1 cellular context compared by ENCODE assay signal in genomic region chr12:96093543-96094196, GRCh38.
TF ChIP-seq lines count a peak whose summit lies in the region.

No MANE protein-coding gene starts in this region.

TF ChIP-seq in K562, 482 proteins besides CTCF, POLR2A, EP300 and RAD21:
- TF ChIP-seq GABPA (tag; conservative IDR thresholded peaks at IDR 0.05; ENCODE audit: low read depth) (0 out of 2 replicates have a peak, but pooled peaks have one; percentile 43), STAT5B (CRISPR knock-in tag; IDR thresholded peaks at IDR 0.05) (no peak), PKNOX1 (IDR thresholded peaks at IDR 0.05) (peak; percentile 17; the same call in 1 of the 2 replicates), DACH1 (IDR thresholded peaks at IDR 0.05; ENCODE audit: partially characterized antibody) (no peak), NR2C2 (CRISPR knock-in tag; IDR thresholded peaks at IDR 0.05) (no peak), NR2C2 (tag; IDR thresholded peaks at IDR 0.05) (peak; percentile 72; the same call in 1 of the 2 replicates), ZNF3 (CRISPR knock-in tag; IDR thresholded peaks at IDR 0.05) (no peak), ZSCAN32 (CRISPR knock-in tag; IDR thresholded peaks at IDR 0.05) (0 out of 2 replicates have a peak, but pooled peaks have one; percentile 17), ETV1 (tag; conservative IDR thresholded peaks at IDR 0.05; ENCODE audit: low read depth) (peak; percentile 72), NELFE (IDR thresholded peaks at IDR 0.05; ENCODE audit: insufficient read depth, insufficient read length) (no peak), ATF3 (IDR thresholded peaks at IDR 0.05) (peak; percentile 23; the same call in 1 of the 2 replicates), ATF3 (CRISPR knock-in tag; conservative IDR thresholded peaks at IDR 0.05) (no peak), PCBP2 (IDR thresholded peaks at IDR 0.05; ENCODE audit: low read depth, low read length, poor library complexity, severe bottlenecking) (no peak), TRIM24 (IDR thresholded peaks at IDR 0.05) (peak; percentile 59 to 66; a peak in 2 of 4 replicates), ZNF589 (CRISPR knock-in tag; IDR thresholded peaks at IDR 0.05; ENCODE audit: low read depth) (peak; percentile 89; the same call in 1 of the 2 replicates), NFIX (CRISPR knock-in tag; IDR thresholded peaks at IDR 0.05; ENCODE audit: low read depth) (no peak), NKRF (IDR thresholded peaks at IDR 0.05; ENCODE audit: borderline replicate concordance) (no peak), MEIS2 (IDR thresholded peaks at IDR 0.05; ENCODE audit: partially characterized antibody) (peak; percentile 25), ZBTB40 (IDR thresholded peaks at IDR 0.05) (peak; percentile 80), ZBTB40 (CRISPR knock-in tag; IDR thresholded peaks at IDR 0.05) (no peak), CEBPG (CRISPR knock-in tag; IDR thresholded peaks at IDR 0.05) (peak; percentile 44; the same call in 1 of the 2 replicates), CEBPG (tag; conservative IDR thresholded peaks at IDR 0.05 in 1 of 2, IDR thresholded peaks at IDR 0.05 in 1 of 2) (peak; percentile 29 to 95; a peak in 3 of 4 replicates), ZBTB5 (IDR thresholded peaks at IDR 0.05) (no peak), CREM (IDR thresholded peaks at IDR 0.05; ENCODE audit: low read depth) (no peak), PHTF2 (CRISPR knock-in tag; IDR thresholded peaks at IDR 0.05) (no peak), ZNF280A (IDR thresholded peaks at IDR 0.05; ENCODE audit: low read depth, partially characterized antibody) (no peak), VEZF1 (CRISPR knock-in tag; IDR thresholded peaks at IDR 0.05) (peak; percentile 20; the same call in 1 of the 2 replicates), ZKSCAN8 (CRISPR knock-in tag; IDR thresholded peaks at IDR 0.05) (peak; percentile 91; the same call in 1 of the 2 replicates), ATF4 (CRISPR knock-in tag; IDR thresholded peaks at IDR 0.05) (peak; percentile 70), ZNF584 (CRISPR knock-in tag; IDR thresholded peaks at IDR 0.05; ENCODE audit: low read depth) (peak; percentile 87; the same call in 1 of the 2 replicates), EHMT2 (IDR thresholded peaks at IDR 0.05) (no peak), TARDBP (IDR thresholded peaks at IDR 0.05) (no peak)
TF ChIP-seq in K562: peak in this region for 15.
